In genomic region chr2:6657872-6658271, GRCh38 we compare ENCODE assay signal across 15 cellular contexts.
DNase-seq lines count a peak whose midpoint lies in the region; ATAC-seq, FAIRE-seq and TF ChIP-seq lines count a peak whose summit lies in the region.
"Had no signal": no experiment of that assay in that cellular context is flagged by ENCODE, and none has a peak within 500 bp of the region (broad histone marks: within the 10 kb centered on the region; RNA-seq: fewer than 3 reads in every experiment).

No MANE protein-coding gene starts in this region.

- H4K20me1 ChIP-seq in PC-9 (ENCODE audit: insufficient read depth): no peaks in the 10 kb centered on the region

- H3K4me1 Mint-ChIP-seq in stimulated activated naive CD8-positive, alpha-beta T cell treated with anti-CD3 and anti-CD28 coated beads, Interleukin-15, amount 100 ng/mL, for 72 hours: no peaks in the 10 kb centered on the region
- H3K4me1 Mint-ChIP-seq: activated CD4-positive, alpha-beta T cell treated with anti-CD3 and anti-CD28 coated beads for 36 hours; activated T-helper 17 cell treated with anti-CD3 and anti-CD28 coated beads, Interleukin-2, amount 50 U/mL, for 72 hours had no signal

- no peak overlapping the region for H3K27ac ChIP-seq in PC-9
- H3K27ac ChIP-seq: A549, prostate gland had no signal

- H3K4me2 ChIP-seq in PC-9: no peak overlapping the region
- H3K4me2 ChIP-seq: A549 had no signal

- H3K27ac Mint-ChIP-seq in stimulated activated naive CD8-positive, alpha-beta T cell treated with anti-CD3 and anti-CD28 coated beads, Interleukin-15, amount 100 ng/mL, for 72 hours: no peak overlapping the region
- H3K27ac Mint-ChIP-seq: activated CD4-positive, alpha-beta T cell treated with anti-CD3 and anti-CD28 coated beads for 36 hours; activated T-helper 17 cell treated with anti-CD3 and anti-CD28 coated beads, Interleukin-2, amount 50 U/mL, for 72 hours had no signal

- H3K36me3 ChIP-seq in PC-9 (ENCODE audit: low read depth): no peaks in the 10 kb centered on the region
- H3K36me3 ChIP-seq: prostate gland had no signal

- H3K27me3 Mint-ChIP-seq in stimulated activated naive CD8-positive, alpha-beta T cell treated with anti-CD3 and anti-CD28 coated beads, Interleukin-15, amount 100 ng/mL, for 72 hours: no peaks in the 10 kb centered on the region

- CTCF ChIA-PET in GM10248 (lab: Yijun Ruan, JAX): no interaction called here
- CTCF ChIA-PET in PC-9 (lab: Charles Lee): no interaction called here

- H3K9me3 Mint-ChIP-seq in stimulated activated naive CD8-positive, alpha-beta T cell treated with anti-CD3 and anti-CD28 coated beads, Interleukin-15, amount 100 ng/mL, for 72 hours: no peaks in the 10 kb centered on the region
- H3K9me3 Mint-ChIP-seq: activated T-helper 17 cell treated with anti-CD3 and anti-CD28 coated beads, Interleukin-2, amount 50 U/mL, for 72 hours had no signal

- H3K4me1 ChIP-seq in PC-9 (replicated peaks; ENCODE audit: insufficient read depth): no peaks in the 10 kb centered on the region
- H3K4me1 ChIP-seq: A549, prostate gland had no signal

- POLR2A ChIA-PET in GM10248 (lab: Yijun Ruan, JAX) (no interaction called here), PC-9 (lab: Charles Lee; ENCODE audit: unreplicated experiment) (no interaction called here)

- FAIRE-seq in GM19239 (lab: Jason Lieb, UNC) (peak; percentile 72), GM12892 (lab: Jason Lieb, UNC) (no peak)
- FAIRE-seq: A549, astrocyte had no signal

- no peaks in the 10 kb centered on the region for H3K9me3 ChIP-seq in PC-9 (ENCODE audit: insufficient read depth, low read depth)
- H3K9me3 ChIP-seq: A549, prostate gland had no signal

- ATAC-seq in HG02610 (IDR thresholded peaks at IDR 0.05; ENCODE audit: unreplicated experiment) (peak; percentile 87), HG03378 (IDR thresholded peaks at IDR 0.05; ENCODE audit: unreplicated experiment) (peak; percentile 93)
- ATAC-seq in stimulated activated naive CD8-positive, alpha-beta T cell treated with anti-CD3 and anti-CD28 coated beads, Interleukin-15, amount 100 ng/mL, for 72 hours: no peak
- ATAC-seq: A549; activated CD4-positive, alpha-beta T cell treated with anti-CD3 and anti-CD28 coated beads for 36 hours; activated T-helper 17 cell treated with anti-CD3 and anti-CD28 coated beads, Interleukin-2, amount 50 U/mL, for 72 hours had no signal

- no TSS peak for BruUV-seq in PC-9 (replicated peaks; lab: Mats Ljungman, UMichigan)

- peaks cover 30% of the 10 kb centered on the region for H3K27me3 ChIP-seq in PC-9 (ENCODE audit: insufficient read depth, low read depth)

- H3F3A ChIP-seq in PC-9 (ENCODE audit: insufficient read depth, low read depth): no peaks in the 10 kb centered on the region

- no peak overlapping the region for H2AFZ ChIP-seq in PC-9

- no peaks in the 10 kb centered on the region for H3K79me2 ChIP-seq in PC-9 (ENCODE audit: low read depth)

- no peak for TF ChIP-seq POLR2A in GM12892 (IDR thresholded peaks at IDR 0.05; ENCODE audit: low read depth, low read length)

- H3K4me3 ChIP-seq in PC-9: no peak overlapping the region
- H3K4me3 ChIP-seq: A549, prostate gland had no signal

- H3K9me2 ChIP-seq in PC-9 (ENCODE audit: insufficient read depth): no peaks in the 10 kb centered on the region

- DNase-seq in GM10248 (ENCODE audit: extremely low spot score): peak; percentile 17
- peak; percentile 14 for DNase-seq in GM19239 (ENCODE audit: insufficient read length, low spot score)
- DNase-seq in NCI-H524 (lab: John Stamatoyannopoulos, UW): no peak
- no peak for DNase-seq in GM12892 (ENCODE audit: insufficient read length)
- DNase-seq in stimulated activated naive CD8-positive, alpha-beta T cell treated with anti-CD3 and anti-CD28 coated beads, Interleukin-15, amount 100 ng/mL, for 72 hours: no peak
- no peak for DNase-seq in PC-9
- DNase-seq: activated CD4-positive, alpha-beta T cell treated with anti-CD3 and anti-CD28 coated beads for 36 hours; H7; stimulated activated CD8-positive, alpha-beta memory T cell treated with anti-CD3 and anti-CD28 coated beads, Interleukin-4, amount 100 ng/mL, for 48 hours had no signal

- intact Hi-C loops in PC-9 (cut with micrococcal nuclease; ENCODE audit: unreplicated experiment): no loop called here

- no peak overlapping the region for H3K4me3 Mint-ChIP-seq in stimulated activated naive CD8-positive, alpha-beta T cell treated with anti-CD3 and anti-CD28 coated beads, Interleukin-15, amount 100 ng/mL, for 72 hours
- H3K4me3 Mint-ChIP-seq: activated CD4-positive, alpha-beta T cell treated with anti-CD3 and anti-CD28 coated beads for 36 hours; activated T-helper 17 cell treated with anti-CD3 and anti-CD28 coated beads, Interleukin-2, amount 50 U/mL, for 72 hours had no signal

- TF ChIP-seq CTCF in GM10248 (IDR thresholded peaks at IDR 0.05; ENCODE audit: control extremely low read depth, extremely low read depth, low read depth, missing control alignments): no peak
- TF ChIP-seq CTCF in PC-9 (conservative IDR thresholded peaks at IDR 0.05): no peak

Comparison
In these comparisons a context has a peak if more than half of its experiments do, and no peak if none do; other contexts are left out.
1. DNase-seq: peak in GM10248 (single experiment) and GM19239 (single experiment); none in NCI-H524 (0 of 2), GM12892 (single experiment), stimulated activated naive CD8-positive, alpha-beta T cell treated with anti-CD3 and anti-CD28 coated beads, Interleukin-15, amount 100 ng/mL, for 72 hours (0 of 2) and PC-9 (0 of 2).